In the genomic region with DNA sequence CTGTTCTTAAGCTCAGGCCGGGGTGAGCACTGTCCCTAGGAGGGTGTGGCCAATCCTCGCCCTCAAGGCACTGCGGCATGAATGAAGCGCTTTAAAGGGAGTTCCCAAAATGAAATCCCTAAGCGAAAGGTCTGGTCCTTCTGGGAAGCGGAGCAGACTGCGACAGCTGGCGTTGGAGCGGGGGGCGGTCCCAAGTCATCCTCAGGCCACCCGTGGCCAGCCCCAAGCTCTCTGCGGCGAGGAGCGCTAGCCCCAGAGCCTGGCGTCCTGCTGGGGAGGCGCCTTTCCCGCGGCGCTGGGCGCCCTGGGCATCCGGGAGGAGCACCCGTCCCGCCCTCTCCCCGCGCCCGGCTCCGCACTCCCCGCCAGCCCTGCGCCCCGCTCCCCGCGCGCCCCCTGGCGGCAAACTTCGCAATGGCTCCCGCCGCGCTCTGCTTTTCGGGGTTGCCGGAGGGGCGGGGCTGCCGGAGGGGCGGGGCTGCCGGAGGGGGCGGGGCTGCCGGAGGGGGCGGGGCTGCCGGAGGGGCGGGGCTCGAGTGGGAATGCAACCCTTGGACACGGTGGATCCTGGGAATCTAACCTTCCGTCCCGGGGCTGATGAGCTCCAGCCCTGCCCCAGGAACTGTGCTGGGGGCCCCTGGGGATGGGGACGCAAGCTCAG, we compare ENCODE assay signal across 7 cellular contexts. TPM values are rescaled to one million over a fixed set of nuclear protein-coding genes. Genes with fewer than 3 reads are reported as not detected.
DNase-seq lines count a peak whose midpoint lies in the region; ATAC-seq and TF ChIP-seq lines count a peak whose summit lies in the region.

No MANE protein-coding gene starts in this region.

- DNase-seq in NCI-H446 treated with DMSO at 0.1 percent for 48 hours (lab: John Stamatoyannopoulos, UW), result peak; percentile 68
- DNase-seq in activated CD4-positive, alpha-beta T cell treated with anti-CD3 and anti-CD28 coated beads for 24 hours (ENCODE audit: low read depth in 2 of 2), result peak; percentile 92 to 95
- peak; percentile 91 for DNase-seq in chondrocyte (ENCODE audit: low spot score)
- peak; percentile 90 for DNase-seq in left kidney (ENCODE audit: low read depth, low spot score)
- DNase-seq in stimulated activated CD4-positive, alpha-beta T cell treated with anti-CD3 and anti-CD28 coated beads, Interleukin-1b, Interleukin-23, amount 100 ng/mL, for 48 hours, result peak; percentile 91

- H3K27ac Mint-ChIP-seq in chondrocyte (ENCODE audit: unreplicated experiment), result peak overlapping the region; percentile 77

- H3K36me3 Mint-ChIP-seq in chondrocyte (ENCODE audit: low read depth), result no peaks in the 10 kb centered on the region

- peak overlapping the region; percentile 83 for H3K4me3 Mint-ChIP-seq in chondrocyte (ENCODE audit: unreplicated experiment)

- H3K27me3 Mint-ChIP-seq in chondrocyte (ENCODE audit: low read depth), result no peaks in the 10 kb centered on the region

- peaks cover 3% of the 10 kb centered on the region for H3K9me3 Mint-ChIP-seq in chondrocyte (ENCODE audit: low read depth)

- peak; percentile 91 for TF ChIP-seq CTCF in chondrocyte (IDR thresholded peaks at IDR 0.05)

- peaks cover 18% of the 10 kb centered on the region for H3K4me1 Mint-ChIP-seq in chondrocyte (ENCODE audit: low read depth)

- ATAC-seq in GM18502 (IDR thresholded peaks at IDR 0.05; ENCODE audit: poor library complexity, unreplicated experiment) (peak; percentile 84), HG03103 (IDR thresholded peaks at IDR 0.05; ENCODE audit: low read depth, unreplicated experiment) (peak; percentile 74)

RNA-seq across cellular contexts. Expression of a gene that starts 25.4 kb away (rescaled TPM):
- total RNA-seq in chondrocyte, result 2.1 to 2.8 TPM (median 2.6 TPM) in 3 replicates

RNA-seq across cellular contexts. Expression of a gene that starts 30.8 kb away (rescaled TPM):
- 143 to 158 TPM (median 156 TPM) in 3 replicates for total RNA-seq in chondrocyte

RNA-seq across cellular contexts. Expression of a gene that starts 38.7 kb away (rescaled TPM):
- 31.7 to 39.6 TPM (median 39.2 TPM) in 3 replicates for total RNA-seq in chondrocyte

Comparison
In these comparisons a context has a peak if more than half of its experiments do, and no peak if none do; other contexts are left out.
1. Peak in every context shown above with its lines: DNase-seq and ATAC-seq.